Comparison of ENCODE assay signal across 24 cellular contexts in genomic region chr12:1928439-1929121, GRCh38. TPM values are rescaled to one million over a fixed set of nuclear protein-coding genes. Genes with fewer than 3 reads are reported as not detected.
DNase-seq lines count a peak whose midpoint lies in the region; ATAC-seq and TF ChIP-seq lines count a peak whose summit lies in the region.
"Had no signal": no experiment of that assay in that cellular context is flagged by ENCODE, and none has a peak within 500 bp of the region (broad histone marks: within the 10 kb centered on the region; RNA-seq: fewer than 3 reads in every experiment).

No MANE protein-coding gene starts in this region.

- H3K4me1 ChIP-seq in adipocyte (ENCODE audit: control insufficient read depth, insufficient read depth, low read length), result peaks cover 22% of the 10 kb centered on the region
- peaks cover 10% of the 10 kb centered on the region for H3K4me1 ChIP-seq in mesodermal cell (ENCODE audit: control insufficient read depth, insufficient read depth, low read length, poor library complexity, severe bottlenecking)
- peaks cover 4 to 72% (median 45%) of the 10 kb centered on the region in 4 donors for H3K4me1 ChIP-seq in tibial artery
- H3K4me1 ChIP-seq: A549 had no signal

- ATAC-seq in activated T-cell treated with anti-CD3 and anti-CD28 coated beads, Interleukin-2, amount 50 U/mL, for 4 hours, result no peak
- no peak for ATAC-seq in GM21447 (IDR thresholded peaks at IDR 0.05; ENCODE audit: unreplicated experiment)
- ATAC-seq: A549; activated T-cell treated with anti-CD3 and anti-CD28 coated beads, Interleukin-2, amount 50 U/mL, for 72 hours had no signal

- peak overlapping the region; percentile 41 for H3K27ac ChIP-seq in mesodermal cell (ENCODE audit: low read depth, low read length, severe bottlenecking)
- peak overlapping the region; percentile 42 to 50 for H3K27ac ChIP-seq in tibial artery
- H3K27ac ChIP-seq: A549, C4-2B, esophagus squamous epithelium, parathyroid adenoma, thoracic aorta had no signal

- peak overlapping the region; percentile 14 for H3K4me3 ChIP-seq in adipocyte (ENCODE audit: low read length)
- H3K4me3 ChIP-seq in mesodermal cell (ENCODE audit: extremely low read depth, insufficient read depth, low read length, poor library complexity, severe bottlenecking), result no peak overlapping the region
- no peak overlapping the region for H3K4me3 ChIP-seq in tibial artery
- H3K4me3 ChIP-seq: A549, esophagus squamous epithelium, lung, thoracic aorta had no signal

- H3K36me3 Mint-ChIP-seq in activated T-cell treated with anti-CD3 and anti-CD28 coated beads, Interleukin-2, amount 50 U/mL, for 24 hours (ENCODE audit: low read depth), result no peaks in the 10 kb centered on the region
- no peaks in the 10 kb centered on the region for H3K36me3 Mint-ChIP-seq in activated T-cell treated with anti-CD3 and anti-CD28 coated beads, Interleukin-2, amount 50 U/mL, for 4 hours (ENCODE audit: insufficient read depth)
- H3K36me3 Mint-ChIP-seq: activated naive CD8-positive, alpha-beta T cell treated with anti-CD3 and anti-CD28 coated beads, Interleukin-2, amount 10 ng/mL, durations not matched to agents 7 days and 5 days had no signal

- H3K9me3 Mint-ChIP-seq in activated T-cell treated with anti-CD3 and anti-CD28 coated beads, Interleukin-2, amount 50 U/mL, for 24 hours, result no peaks in the 10 kb centered on the region
- H3K9me3 Mint-ChIP-seq in activated T-cell treated with anti-CD3 and anti-CD28 coated beads, Interleukin-2, amount 50 U/mL, for 4 hours, result no peaks in the 10 kb centered on the region
- H3K9me3 Mint-ChIP-seq: activated CD4-positive, alpha-beta T cell treated with anti-CD3 and anti-CD28 coated beads, Interleukin-2, amount 10 ng/mL, durations not matched to agents 7 days and 5 days; activated naive CD8-positive, alpha-beta T cell treated with anti-CD3 and anti-CD28 coated beads, Interleukin-2, amount 10 ng/mL, durations not matched to agents 7 days and 5 days; activated T-cell treated with anti-CD3 and anti-CD28 coated beads, Interleukin-2, amount 50 U/mL, for 72 hours had no signal

- WGBS in mesodermal cell (ENCODE audit: insufficient coverage in 2 of 2), 2 experiments, result 92 to 96% methylated on average over 19 of the region's 22 CpGs

- peak; percentile 6 for DNase-seq in activated T-cell treated with anti-CD3 and anti-CD28 coated beads, Interleukin-2, amount 50 U/mL, for 24 hours
- DNase-seq in activated T-cell treated with anti-CD3 and anti-CD28 coated beads, Interleukin-2, amount 50 U/mL, for 4 hours, result no peak
- DNase-seq in adipocyte (ENCODE audit: low read depth) (no peak), tibial artery (peak in 1 of 2 donors; percentile 64), NCI-H146 treated with DMSO at 0.1 percent for 48 hours (lab: John Stamatoyannopoulos, UW; ENCODE audit: unreplicated experiment) (no peak), NCI-H2196 (lab: John Stamatoyannopoulos, UW; ENCODE audit: unreplicated experiment) (no peak)
- DNase-seq: activated CD4-positive, alpha-beta T cell treated with anti-CD3 and anti-CD28 coated beads, Interleukin-2, amount 10 ng/mL, durations not matched to agents 7 days and 5 days; activated naive CD8-positive, alpha-beta T cell treated with anti-CD3 and anti-CD28 coated beads, Interleukin-2, amount 10 ng/mL, durations not matched to agents 7 days and 5 days; activated T-cell treated with anti-CD3 and anti-CD28 coated beads, Interleukin-2, amount 50 U/mL, for 72 hours; effector CD4-positive, alpha-beta T cell; esophagus squamous epithelium; glutamatergic neuron; NCI-H2029 treated with DMSO at 0.1 percent for 48 hours; NK-92 treated with Interleukin-12 subunit alpha and Interleukin-12 subunit beta, amount 100 ng/mL, for 24 hours; stimulated activated CD4-positive, alpha-beta T cell treated with anti-CD3 and anti-CD28 coated beads, Interleukin-4, amount 100 ng/mL, for 1 hour had no signal

- H3K36me3 ChIP-seq in adipocyte (ENCODE audit: control insufficient read depth, insufficient read depth, low read length, severe bottlenecking) (no peaks in the 10 kb centered on the region), mesodermal cell (ENCODE audit: control insufficient read depth, insufficient read depth, low read length) (no peaks in the 10 kb centered on the region), tibial artery (no peaks in the 10 kb centered on the region)
- H3K36me3 ChIP-seq: esophagus squamous epithelium, thoracic aorta had no signal

- intact Hi-C loops in tibial artery (cut with DNase I; ENCODE audit: low total_unique reads), result no loop called here

- H3K27me3 Mint-ChIP-seq in activated T-cell treated with anti-CD3 and anti-CD28 coated beads, Interleukin-2, amount 50 U/mL, for 24 hours, result no peaks in the 10 kb centered on the region
- peaks cover 5% of the 10 kb centered on the region for H3K27me3 Mint-ChIP-seq in activated T-cell treated with anti-CD3 and anti-CD28 coated beads, Interleukin-2, amount 50 U/mL, for 4 hours (ENCODE audit: low read depth)
- H3K27me3 Mint-ChIP-seq: activated CD4-positive, alpha-beta T cell treated with anti-CD3 and anti-CD28 coated beads, Interleukin-2, amount 10 ng/mL, durations not matched to agents 7 days and 5 days had no signal

- no peaks in the 10 kb centered on the region for H3K9me3 ChIP-seq in adipocyte (ENCODE audit: control insufficient read depth, low read length)
- H3K9me3 ChIP-seq in mesodermal cell (ENCODE audit: control insufficient read depth, low read length), result no peaks in the 10 kb centered on the region
- H3K9me3 ChIP-seq in tibial artery, result no peaks in the 10 kb centered on the region
- H3K9me3 ChIP-seq: A549, esophagus squamous epithelium, thoracic aorta had no signal

- H3K9ac ChIP-seq in adipocyte (ENCODE audit: low read length), result no peak overlapping the region
- H3K9ac ChIP-seq: parathyroid adenoma had no signal

- H3K4me3 Mint-ChIP-seq in activated T-cell treated with anti-CD3 and anti-CD28 coated beads, Interleukin-2, amount 50 U/mL, for 24 hours, result no peak overlapping the region
- no peak overlapping the region for H3K4me3 Mint-ChIP-seq in activated T-cell treated with anti-CD3 and anti-CD28 coated beads, Interleukin-2, amount 50 U/mL, for 4 hours
- H3K4me3 Mint-ChIP-seq: activated CD4-positive, alpha-beta T cell treated with anti-CD3 and anti-CD28 coated beads, Interleukin-2, amount 10 ng/mL, durations not matched to agents 7 days and 5 days; activated naive CD8-positive, alpha-beta T cell treated with anti-CD3 and anti-CD28 coated beads, Interleukin-2, amount 10 ng/mL, durations not matched to agents 7 days and 5 days; activated T-cell treated with anti-CD3 and anti-CD28 coated beads, Interleukin-2, amount 50 U/mL, for 72 hours had no signal

- H3K27me3 ChIP-seq in adipocyte (replicated peaks; ENCODE audit: control insufficient read depth, insufficient read depth, low read length) (peaks cover 48% of the 10 kb centered on the region), tibial artery (no peaks in the 10 kb centered on the region)

- peaks cover 13% of the 10 kb centered on the region for H3K4me1 Mint-ChIP-seq in activated T-cell treated with anti-CD3 and anti-CD28 coated beads, Interleukin-2, amount 50 U/mL, for 24 hours (ENCODE audit: low read depth)
- peaks cover 21% of the 10 kb centered on the region for H3K4me1 Mint-ChIP-seq in activated T-cell treated with anti-CD3 and anti-CD28 coated beads, Interleukin-2, amount 50 U/mL, for 4 hours (ENCODE audit: low read depth)

- no peak for TF ChIP-seq CTCF in tibial artery (IDR thresholded peaks at IDR 0.05)

- H3K27ac Mint-ChIP-seq in activated T-cell treated with anti-CD3 and anti-CD28 coated beads, Interleukin-2, amount 50 U/mL, for 24 hours, result no peak overlapping the region
- H3K27ac Mint-ChIP-seq: activated CD4-positive, alpha-beta T cell treated with anti-CD3 and anti-CD28 coated beads, Interleukin-2, amount 10 ng/mL, durations not matched to agents 7 days and 5 days; activated T-cell treated with anti-CD3 and anti-CD28 coated beads, Interleukin-2, amount 50 U/mL, for 72 hours had no signal

RNA-seq across cellular contexts. Expression of gene CACNA2D4, which starts 10.1 kb away (rescaled TPM):
- 1 to 10 TPM; 3.4 to 7.1 (median 3.5) TPM for total RNA-seq in activated T-cell treated with anti-CD3 and anti-CD28 coated beads, Interleukin-2, amount 50 U/mL, for 4 hours
- 0.63 TPM for polyA plus RNA-seq in mesodermal cell (2013, experiment 1 of 2)
- 0.20 TPM for polyA plus RNA-seq in mesodermal cell (2013, experiment 2 of 2)
- total RNA-seq: bronchial epithelial cell, NCI-H460 had no signal
- polyA plus RNA-seq: A549 had no signal
